27 cellular contexts compared by ENCODE assay signal in genomic region chr7:5448378-5449042, GRCh38. TPM values are rescaled to one million over a fixed set of nuclear protein-coding genes. Genes with fewer than 3 reads are reported as not detected.
A peak's percentile ranks its signal among the peaks of the same experiment; 100 is the strongest.
DNase-seq lines count a peak whose midpoint lies in the region; ATAC-seq and TF ChIP-seq lines count a peak whose summit lies in the region.
"Had no signal": no experiment of that assay in that cellular context is flagged by ENCODE, and none has a peak within 500 bp of the region (broad histone marks: within the 10 kb centered on the region; RNA-seq: fewer than 3 reads in every experiment).

No MANE protein-coding gene starts in this region.

- H3K27me3 ChIP-seq in GM23338 (ENCODE audit: insufficient read depth) (no peaks in the 10 kb centered on the region), endodermal cell (ENCODE audit: control insufficient read depth, insufficient read depth, low read length, poor library complexity, severe bottlenecking) (no peaks in the 10 kb centered on the region), muscle layer of colon (ENCODE audit: control insufficient read depth in 1 of 2, insufficient read depth in 2 of 2, low read length in 2 of 2) (no peaks in the 10 kb centered on the region), vagina (no peaks in the 10 kb centered on the region)
- H3K27me3 ChIP-seq: esophagus muscularis mucosa, gastrocnemius medialis had no signal

- H3K9me3 ChIP-seq in endodermal cell (ENCODE audit: control insufficient read depth, low read length) (no peaks in the 10 kb centered on the region), muscle layer of colon (ENCODE audit: low read length) (no peaks in the 10 kb centered on the region), vagina (no peaks in the 10 kb centered on the region)
- H3K9me3 ChIP-seq: esophagus muscularis mucosa, gastrocnemius medialis, thoracic aorta had no signal

- intact Hi-C loops in vagina (cut with DNase I) = no loop called here

- DNase-seq in GM23338 (ENCODE audit: low spot score) (peak; percentile 79), NCI-H1694 (lab: John Stamatoyannopoulos, UW) (peak; percentile 67), endodermal cell (peak; percentile 75), vagina (ENCODE audit: extremely low spot score in 2 of 2) (no peak), amygdala (lab: John Stamatoyannopoulos, UW) (no peak), NCI-H1436 treated with DMSO at 0.1 percent for 48 hours (lab: John Stamatoyannopoulos, UW) (no peak), chondrocyte (ENCODE audit: low spot score) (no peak)
- DNase-seq: activated CD4-positive, alpha-beta T cell treated with anti-CD3 and anti-CD28 coated beads for 48 hours; aorta; CD4-positive, CD25-positive, alpha-beta regulatory T cell; DMS153; effector memory CD4-positive, alpha-beta T cell; gastrocnemius medialis; GF-D8; Karpas-422; left cardiac atrium; mesenchymal stem cell; naive thymus-derived CD8-positive, alpha-beta T cell; NCI-H2029; NCI-H345; stimulated activated CD4-positive, alpha-beta T cell treated with anti-CD3 and anti-CD28 coated beads, Interleukin-1b, Interleukin-23, amount 100 ng/mL, for 48 hours; T-helper 17 cell had no signal

- H3K4me1 ChIP-seq in GM23338 (ENCODE audit: insufficient read depth) = peaks cover 19% of the 10 kb centered on the region; the same call in 1 of the 2 replicates
- H3K4me1 ChIP-seq in endodermal cell (ENCODE audit: control insufficient read depth, insufficient read depth, low read length) = no peaks in the 10 kb centered on the region
- peaks cover 11% of the 10 kb centered on the region for H3K4me1 ChIP-seq in muscle layer of colon (ENCODE audit: insufficient read depth, low read length)
- H3K4me1 ChIP-seq in vagina = peaks cover 16% of the 10 kb centered on the region

- H3K9me2 ChIP-seq in GM23338 (ENCODE audit: insufficient read depth) = no peaks in the 10 kb centered on the region

- H3F3A ChIP-seq in GM23338 (replicated peaks; ENCODE audit: low read depth) = 0 out of 2 replicates have a peak, but pooled peaks cover 4% of the 10 kb centered on the region

- H3K4me1 Mint-ChIP-seq in GM23338 = peaks cover 16% of the 10 kb centered on the region
- H3K4me1 Mint-ChIP-seq in endodermal cell = peaks cover 3% of the 10 kb centered on the region
- H3K4me1 Mint-ChIP-seq in chondrocyte (ENCODE audit: low read depth) = no peaks in the 10 kb centered on the region
- H3K4me1 Mint-ChIP-seq: activated naive CD4-positive, alpha-beta T cell treated with anti-CD3 and anti-CD28 coated beads, Interleukin-2, amount 50 U/mL, for 24 hours; CD4-positive, CD25-positive, alpha-beta regulatory T cell; stimulated activated effector memory CD8-positive, alpha-beta T cell treated with anti-CD3 and anti-CD28 coated beads, Interleukin-12 subunit alpha, Interleukin-12 subunit beta, amount 100 ng/mL, for 72 hours had no signal

- H3K36me3 ChIP-seq in GM23338 (ENCODE audit: insufficient read depth) (no peaks in the 10 kb centered on the region), endodermal cell (ENCODE audit: control insufficient read depth, insufficient read depth, low read length) (no peaks in the 10 kb centered on the region), muscle layer of colon (ENCODE audit: insufficient read depth, low read length) (no peaks in the 10 kb centered on the region), vagina (no peaks in the 10 kb centered on the region)
- H3K36me3 ChIP-seq: esophagus muscularis mucosa, gastrocnemius medialis, thoracic aorta had no signal

- peak; percentile 61 for ATAC-seq in GM23338
- ATAC-seq: gastrocnemius medialis; left cardiac atrium; naive thymus-derived CD8-positive, alpha-beta T cell; stimulated activated effector memory CD8-positive, alpha-beta T cell treated with anti-CD3 and anti-CD28 coated beads, Interleukin-12 subunit alpha, Interleukin-12 subunit beta, amount 100 ng/mL, for 72 hours; T-helper 17 cell had no signal

- no peak overlapping the region for H3K27ac ChIP-seq in GM23338 (ENCODE audit: low read depth)
- no peak overlapping the region for H3K27ac ChIP-seq in endodermal cell (ENCODE audit: low read depth, low read length)
- H3K27ac ChIP-seq in muscle layer of colon (ENCODE audit: low read depth, low read length) = peak overlapping the region; percentile 72
- H3K27ac ChIP-seq in vagina = no peak overlapping the region
- H3K27ac ChIP-seq: esophagus muscularis mucosa, gastrocnemius medialis, thoracic aorta had no signal

- no peak overlapping the region for H2AFZ ChIP-seq in GM23338

- 69 to 74% methylated on average over 9 to 15 of the region's 15 CpGs for WGBS in endodermal cell (ENCODE audit: insufficient coverage in 1 of 2, insufficient read length in 1 of 2), 2 experiments

- H3K4me3 ChIP-seq in GM23338 (no peak overlapping the region), endodermal cell (ENCODE audit: low read length) (no peak overlapping the region), muscle layer of colon (ENCODE audit: low read depth in 1 of 2, low read length in 2 of 2) (no peak overlapping the region), vagina (no peak overlapping the region)
- H3K4me3 ChIP-seq: esophagus muscularis mucosa, gastrocnemius medialis, thoracic aorta had no signal

- H3K79me2 ChIP-seq in GM23338 (replicated peaks; ENCODE audit: insufficient read depth) = no peaks in the 10 kb centered on the region

- H3K9ac ChIP-seq in endodermal cell (ENCODE audit: extremely low read depth, low read length, poor library complexity, severe bottlenecking) (no peak overlapping the region), muscle layer of colon (ENCODE audit: low read length) (no peak overlapping the region)

- H3K9me3 Mint-ChIP-seq in GM23338 = no peaks in the 10 kb centered on the region
- no peaks in the 10 kb centered on the region for H3K9me3 Mint-ChIP-seq in endodermal cell
- H3K9me3 Mint-ChIP-seq in chondrocyte (ENCODE audit: low read depth) = no peaks in the 10 kb centered on the region
- H3K9me3 Mint-ChIP-seq: activated naive CD4-positive, alpha-beta T cell treated with anti-CD3 and anti-CD28 coated beads, Interleukin-2, amount 50 U/mL, for 24 hours; CD4-positive, CD25-positive, alpha-beta regulatory T cell; naive thymus-derived CD8-positive, alpha-beta T cell; stimulated activated effector memory CD8-positive, alpha-beta T cell treated with anti-CD3 and anti-CD28 coated beads, Interleukin-12 subunit alpha, Interleukin-12 subunit beta, amount 100 ng/mL, for 72 hours had no signal

- H4K20me1 ChIP-seq in GM23338 (replicated peaks; ENCODE audit: insufficient read depth) = 0 out of 2 replicates have a peak, but pooled peaks cover 3% of the 10 kb centered on the region

- no peak for TF ChIP-seq POLR2A in vagina (IDR thresholded peaks at IDR 0.05)

- H3K36me3 Mint-ChIP-seq in GM23338 (ENCODE audit: low read depth) = peaks cover 3% of the 10 kb centered on the region; the same call in 1 of the 3 replicates
- H3K36me3 Mint-ChIP-seq in endodermal cell (ENCODE audit: low read depth) = peaks cover 4% of the 10 kb centered on the region
- H3K36me3 Mint-ChIP-seq in chondrocyte (ENCODE audit: low read depth) = peaks cover 3% of the 10 kb centered on the region
- H3K36me3 Mint-ChIP-seq: CD4-positive, CD25-positive, alpha-beta regulatory T cell; stimulated activated effector memory CD8-positive, alpha-beta T cell treated with anti-CD3 and anti-CD28 coated beads, Interleukin-12 subunit alpha, Interleukin-12 subunit beta, amount 100 ng/mL, for 72 hours had no signal

- H3K27ac Mint-ChIP-seq in GM23338 = no peak overlapping the region
- H3K27ac Mint-ChIP-seq in endodermal cell = no peak overlapping the region
- H3K27ac Mint-ChIP-seq in chondrocyte (ENCODE audit: unreplicated experiment) = no peak overlapping the region
- H3K27ac Mint-ChIP-seq: activated naive CD4-positive, alpha-beta T cell treated with anti-CD3 and anti-CD28 coated beads, Interleukin-2, amount 50 U/mL, for 24 hours; stimulated activated effector memory CD8-positive, alpha-beta T cell treated with anti-CD3 and anti-CD28 coated beads, Interleukin-12 subunit alpha, Interleukin-12 subunit beta, amount 100 ng/mL, for 72 hours; T-helper 17 cell had no signal

- peak overlapping the region; percentile 69 for H3K4me2 ChIP-seq in GM23338

- TF ChIP-seq CTCF in GM23338 (conservative IDR thresholded peaks at IDR 0.05; ENCODE audit: low read depth in 2 of 2) (no peak), endodermal cell (conservative IDR thresholded peaks at IDR 0.05) (no peak), vagina (IDR thresholded peaks at IDR 0.05) (no peak), chondrocyte (IDR thresholded peaks at IDR 0.05) (no peak)

- H3K27me3 Mint-ChIP-seq in GM23338 (ENCODE audit: insufficient read depth, low read depth, poor library complexity) = peaks cover 14% of the 10 kb centered on the region
- H3K27me3 Mint-ChIP-seq in endodermal cell (ENCODE audit: insufficient read depth) = peaks cover 4% of the 10 kb centered on the region
- H3K27me3 Mint-ChIP-seq in chondrocyte (ENCODE audit: low read depth) = no peaks in the 10 kb centered on the region
- H3K27me3 Mint-ChIP-seq: CD4-positive, CD25-positive, alpha-beta regulatory T cell; T-helper 17 cell had no signal

- H3K4me3 Mint-ChIP-seq in GM23338 = peak overlapping the region; percentile 16; the same call in 2 of the 3 replicates
- H3K4me3 Mint-ChIP-seq in endodermal cell = no peak overlapping the region
- no peak overlapping the region for H3K4me3 Mint-ChIP-seq in chondrocyte (ENCODE audit: unreplicated experiment)
- H3K4me3 Mint-ChIP-seq: activated naive CD4-positive, alpha-beta T cell treated with anti-CD3 and anti-CD28 coated beads, Interleukin-2, amount 50 U/mL, for 24 hours; CD4-positive, CD25-positive, alpha-beta regulatory T cell; naive thymus-derived CD8-positive, alpha-beta T cell; stimulated activated effector memory CD8-positive, alpha-beta T cell treated with anti-CD3 and anti-CD28 coated beads, Interleukin-12 subunit alpha, Interleukin-12 subunit beta, amount 100 ng/mL, for 72 hours; T-helper 17 cell had no signal

TF ChIP-seq in GM23338, 12 proteins besides CTCF, POLR2A, EP300 and RAD21:
- no peak for TF ChIP-seq ZNF331 (CRISPR knock-in tag; IDR thresholded peaks at IDR 0.05; ENCODE audit: low read depth)

RNA-seq across cellular contexts. Expression of gene TNRC18, which starts 24.9 kb away (rescaled TPM):
- total RNA-seq in GM23338 (2014; rRNA removed; shearing (Covaris generic)) = 6.9 and 17.5 TPM in 2 replicates
- polyA plus RNA-seq in GM23338 (2016; fragmentation: Nextera tagmentation; extraction: Ambion mirVana) = 2.0 and 2.1 TPM in 2 replicates
- total RNA-seq in endodermal cell (100 to 1,000 TPM; 103 to 136 TPM), vagina (79.8 TPM), chondrocyte (95.4 to 137 TPM (median 101 TPM) in 3 replicates)
- 48.8 TPM for polyA plus RNA-seq in endodermal cell (2013, experiment 1 of 2)
- 55.8 TPM for polyA plus RNA-seq in endodermal cell (2013, experiment 2 of 2)

Comparison
In these comparisons a context has a peak if more than half of its experiments do, and no peak if none do; other contexts are left out.
1. DNase-seq: peak in GM23338 (single experiment), NCI-H1694 (single experiment) and endodermal cell (single experiment); none in vagina (0 of 2), amygdala (0 of 56), NCI-H1436 treated with DMSO at 0.1 percent for 48 hours (single experiment) and chondrocyte (single experiment).